27 cellular contexts compared by ENCODE assay signal in genomic region chr15:96311639-96312038, GRCh38. TPM values are rescaled to one million over a fixed set of nuclear protein-coding genes. Genes with fewer than 3 reads are reported as not detected.
DNase-seq lines count a peak whose midpoint lies in the region; ATAC-seq, FAIRE-seq and TF ChIP-seq lines count a peak whose summit lies in the region.
"Had no signal": no experiment of that assay in that cellular context is flagged by ENCODE, and none has a peak within 500 bp of the region (broad histone marks: within the 10 kb centered on the region; RNA-seq: fewer than 3 reads in every experiment).

No MANE protein-coding gene starts in this region.

- TF ChIP-seq CTCF in left ventricle myocardium inferior (IDR thresholded peaks at IDR 0.05; ENCODE audit: borderline replicate concordance) (no peak), kidney (IDR thresholded peaks at IDR 0.05; ENCODE audit: borderline replicate concordance, extremely low read depth, insufficient read depth) (no peak), tibial artery (IDR thresholded peaks at IDR 0.05) (no peak), lower lobe of right lung (IDR thresholded peaks at IDR 0.05) (no peak)

- H3K9me3 ChIP-seq in left ventricle myocardium inferior (replicated peaks) (no peaks in the 10 kb centered on the region), kidney (ENCODE audit: control insufficient read depth in 1 of 2, low read length in 2 of 2) (no peaks in the 10 kb centered on the region), tibial artery (no peaks in the 10 kb centered on the region), lower lobe of right lung (no peaks in the 10 kb centered on the region)
- H3K9me3 ChIP-seq: BLaER1, Caco-2, Peyer's patch had no signal

- CTCF ChIA-PET in activated CD8-positive, alpha-beta T cell treated with anti-CD3 and anti-CD28 coated beads, Interleukin-2, amount 10 ng/mL, durations not matched to agents 7 days and 5 days (lab: Charles Lee), result no interaction called here

- H3K27me3 Mint-ChIP-seq in activated CD8-positive, alpha-beta T cell treated with anti-CD3 and anti-CD28 coated beads, Interleukin-2, amount 10 ng/mL, durations not matched to agents 7 days and 5 days (ENCODE audit: low read depth), result no peaks in the 10 kb centered on the region

- FAIRE-seq in kidney (lab: Jason Lieb, UNC), result no peak
- FAIRE-seq: HTR-8/SVneo had no signal

- no peak overlapping the region for H3K9ac ChIP-seq in kidney (ENCODE audit: low read length in 2 of 2)
- H3K9ac ChIP-seq: BLaER1, KMS-11 had no signal

- H3K4me1 ChIP-seq in left ventricle myocardium inferior, result peaks cover 5% of the 10 kb centered on the region
- H3K4me1 ChIP-seq in kidney (ENCODE audit: control insufficient read depth in 1 of 2, insufficient read depth in 1 of 2, low read depth in 1 of 2, low read length in 2 of 2), result peaks cover 14 to 28% of the 10 kb centered on the region in 2 donors
- peaks cover 0 to 72% (median 9%) of the 10 kb centered on the region in 4 donors for H3K4me1 ChIP-seq in tibial artery
- H3K4me1 ChIP-seq in lower lobe of right lung, result peaks cover 11% of the 10 kb centered on the region
- H3K4me1 ChIP-seq: BLaER1, Peyer's patch had no signal

- no peaks in the 10 kb centered on the region for H3K4me1 Mint-ChIP-seq in activated CD8-positive, alpha-beta T cell treated with anti-CD3 and anti-CD28 coated beads, Interleukin-2, amount 10 ng/mL, durations not matched to agents 7 days and 5 days (ENCODE audit: low read depth)

- peak overlapping the region; percentile 31 for H3K27ac ChIP-seq in left ventricle myocardium inferior (replicated peaks)
- peak overlapping the region; percentile 13 to 17 for H3K27ac ChIP-seq in kidney (ENCODE audit: low read depth in 2 of 2, low read length in 2 of 2)
- H3K27ac ChIP-seq in tibial artery, result peak overlapping the region; percentile 53 to 70
- H3K27ac ChIP-seq in lower lobe of right lung, result no peak overlapping the region
- H3K27ac ChIP-seq: 22Rv1, BLaER1, KMS-11, Peyer's patch had no signal

- H3K4me3 ChIP-seq in left ventricle myocardium inferior (no peak overlapping the region), kidney (ENCODE audit: low read length in 2 of 2) (peak overlapping the region in 1 of 2 donors; percentile 1), tibial artery (no peak overlapping the region), lower lobe of right lung (no peak overlapping the region)
- H3K4me3 ChIP-seq: BLaER1, Peyer's patch had no signal

- no peaks in the 10 kb centered on the region for H3K9me3 Mint-ChIP-seq in activated CD8-positive, alpha-beta T cell treated with anti-CD3 and anti-CD28 coated beads, Interleukin-2, amount 10 ng/mL, durations not matched to agents 7 days and 5 days (ENCODE audit: insufficient read depth)
- H3K9me3 Mint-ChIP-seq: CD4-positive, alpha-beta T cell had no signal

- H3K36me3 Mint-ChIP-seq in activated CD8-positive, alpha-beta T cell treated with anti-CD3 and anti-CD28 coated beads, Interleukin-2, amount 10 ng/mL, durations not matched to agents 7 days and 5 days (ENCODE audit: low read depth), result no peaks in the 10 kb centered on the region

- no peaks in the 10 kb centered on the region for H3K36me3 ChIP-seq in left ventricle myocardium inferior
- no peaks in the 10 kb centered on the region for H3K36me3 ChIP-seq in kidney (ENCODE audit: control insufficient read depth in 1 of 2, insufficient read depth in 2 of 2, low read length in 2 of 2)
- H3K36me3 ChIP-seq in tibial artery, result no peaks in the 10 kb centered on the region
- no peaks in the 10 kb centered on the region for H3K36me3 ChIP-seq in lower lobe of right lung
- H3K36me3 ChIP-seq: BLaER1, Peyer's patch had no signal

- ATAC-seq in Right ventricle myocardium inferior, result no peak
- ATAC-seq in lower lobe of right lung, result no peak
- ATAC-seq in activated CD8-positive, alpha-beta T cell treated with anti-CD3 and anti-CD28 coated beads, Interleukin-2, amount 10 ng/mL, durations not matched to agents 7 days and 5 days, result no peak
- ATAC-seq in GM21737 (IDR thresholded peaks at IDR 0.05; ENCODE audit: unreplicated experiment), result no peak
- ATAC-seq: HCT116 had no signal

- DNase-seq in left ventricle myocardium inferior (no peak), Right ventricle myocardium inferior (ENCODE audit: missing footprints) (no peak), kidney (no peak), tibial artery (no peak), lower lobe of right lung (no peak), NCI-H2107 treated with DMSO at 0.1 percent for 48 hours (lab: John Stamatoyannopoulos, UW; ENCODE audit: unreplicated experiment) (no peak)
- no peak for DNase-seq in activated CD8-positive, alpha-beta T cell treated with anti-CD3 and anti-CD28 coated beads, Interleukin-2, amount 10 ng/mL, durations not matched to agents 7 days and 5 days
- DNase-seq: ACHN; Caco-2; CD4-positive, alpha-beta T cell; DMS 273 treated with DMSO at 0.1 percent for 48 hours; DMS79 treated with DMSO at 0.1 percent for 48 hours; GOT3; NCI-H1105; NCI-H146; NCI-H2081; NCI-H446; NCI-H526; Peyer's patch; Right ventricle myocardium superior had no signal

- intact Hi-C loops in left ventricle myocardium inferior (cut with micrococcal nuclease), result no loop called here
- intact Hi-C loops in Right ventricle myocardium inferior (cut with DNase I), result no loop called here
- intact Hi-C loops in kidney (cut with DNase I), result no loop called here
- intact Hi-C loops in tibial artery (cut with DNase I; ENCODE audit: low total_unique reads), result no loop called here
- intact Hi-C loops in lower lobe of right lung (cut with DNase I), result no loop called here

- H3K27ac Mint-ChIP-seq in activated CD8-positive, alpha-beta T cell treated with anti-CD3 and anti-CD28 coated beads, Interleukin-2, amount 10 ng/mL, durations not matched to agents 7 days and 5 days, result no peak overlapping the region
- H3K27ac Mint-ChIP-seq: CD4-positive, alpha-beta T cell had no signal

- H3K27me3 ChIP-seq in left ventricle myocardium inferior (ENCODE audit: low read depth) (peaks cover 20% of the 10 kb centered on the region), tibial artery (no peaks in the 10 kb centered on the region), lower lobe of right lung (ENCODE audit: low read depth) (no peaks in the 10 kb centered on the region)
- H3K27me3 ChIP-seq: Peyer's patch had no signal

- no peak overlapping the region for H3K4me3 Mint-ChIP-seq in activated CD8-positive, alpha-beta T cell treated with anti-CD3 and anti-CD28 coated beads, Interleukin-2, amount 10 ng/mL, durations not matched to agents 7 days and 5 days
- H3K4me3 Mint-ChIP-seq: CD4-positive, alpha-beta T cell had no signal

- POLR2A ChIA-PET in activated CD8-positive, alpha-beta T cell treated with anti-CD3 and anti-CD28 coated beads, Interleukin-2, amount 10 ng/mL, durations not matched to agents 7 days and 5 days (lab: Charles Lee), result no interaction called here

RNA-seq across cellular contexts. Expression of gene NR2F2, which starts 18.9 kb away (rescaled TPM):
- total RNA-seq in left ventricle myocardium inferior (12.8 TPM), Right ventricle myocardium inferior (14.2 TPM), kidney (191 TPM), lower lobe of right lung (50.6 TPM)
- 42.5 TPM for polyA plus RNA-seq in kidney (ENCODE audit: insufficient read depth, low read depth, low replicate concordance)
- not detected for total RNA-seq in activated CD8-positive, alpha-beta T cell treated with anti-CD3 and anti-CD28 coated beads, Interleukin-2, amount 10 ng/mL, durations not matched to agents 7 days and 5 days
- total RNA-seq: CD4-positive, alpha-beta T cell; OCI-LY7 had no signal

Comparison
In these comparisons a context has a peak if more than half of its experiments do, and no peak if none do; other contexts are left out.
1. RNA of gene NR2F2, which starts 18.9 kb away (total RNA-seq): 191 TPM in kidney (single experiment), 50.6 TPM in lower lobe of right lung (single experiment), 14.2 TPM in Right ventricle myocardium inferior (single experiment) and 12.8 TPM in left ventricle myocardium inferior (single experiment); not detected in activated CD8-positive, alpha-beta T cell treated with anti-CD3 and anti-CD28 coated beads, Interleukin-2, amount 10 ng/mL, durations not matched to agents 7 days and 5 days; every median in the first group is over 10 times any median in the second.